Comparison of ENCODE assay signal across 1 cellular context in genomic region chr22:18001040-18001893, GRCh38.
TF ChIP-seq lines count a peak whose summit lies in the region.

No MANE protein-coding gene starts in this region.

TF ChIP-seq in HEK293, 187 proteins besides CTCF, POLR2A, EP300 and RAD21 (continued from another document and continues in another):
- TF ChIP-seq KLF1 (tag by site-specific recombination; IDR thresholded peaks at IDR 0.05) (peak; percentile 91), ZNF660 (tag by site-specific recombination; IDR thresholded peaks at IDR 0.05) (0 out of 2 replicates have a peak, but pooled peaks have one; percentile 72), YY2 (tag by site-specific recombination; IDR thresholded peaks at IDR 0.05) (peak; percentile 27; the same call in 1 of the 2 replicates), GLIS1 (tag by site-specific recombination; IDR thresholded peaks at IDR 0.05) (0 out of 2 replicates have a peak, but pooled peaks have one; percentile 23), PBX3 (CRISPR knock-in tag; IDR thresholded peaks at IDR 0.05) (0 out of 2 replicates have a peak, but pooled peaks have one; percentile 31), SCRT1 (tag by site-specific recombination; IDR thresholded peaks at IDR 0.05; ENCODE audit: borderline replicate concordance) (no peak), SCRT2 (tag by site-specific recombination; IDR thresholded peaks at IDR 0.05) (peak; percentile 41; the same call in 1 of the 2 replicates), ZNF629 (tag by site-specific recombination; IDR thresholded peaks at IDR 0.05) (peak; percentile 66), ZNF518A (tag by site-specific recombination; conservative IDR thresholded peaks at IDR 0.05; ENCODE audit: low read depth) (no peak), FEZF1 (tag by site-specific recombination; IDR thresholded peaks at IDR 0.05) (0 out of 2 replicates have a peak, but pooled peaks have one; percentile 12), ZBTB6 (tag by site-specific recombination; IDR thresholded peaks at IDR 0.05) (no peak), OSR2 (tag by site-specific recombination; IDR thresholded peaks at IDR 0.05) (0 out of 2 replicates have a peak, but pooled peaks have one; percentile 34), ZEB2 (tag by site-specific recombination; IDR thresholded peaks at IDR 0.05) (peak; percentile 66), BCL6B (tag by site-specific recombination; IDR thresholded peaks at IDR 0.05) (no peak), ZNF521 (tag by site-specific recombination; IDR thresholded peaks at IDR 0.05) (no peak), ZNF133 (tag by site-specific recombination; IDR thresholded peaks at IDR 0.05) (no peak), ZNF18 (tag by site-specific recombination; IDR thresholded peaks at IDR 0.05) (0 out of 2 replicates have a peak, but pooled peaks have one; percentile 8), ZNF10 (tag by site-specific recombination; IDR thresholded peaks at IDR 0.05) (no peak), ZNF302 (tag by site-specific recombination; IDR thresholded peaks at IDR 0.05; ENCODE audit: low read depth) (no peak), ZNF423 (tag by site-specific recombination; IDR thresholded peaks at IDR 0.05) (no peak), HIC1 (tag by site-specific recombination; IDR thresholded peaks at IDR 0.05) (peak; percentile 92), IKZF3 (tag by site-specific recombination; IDR thresholded peaks at IDR 0.05) (0 out of 2 replicates have a peak, but pooled peaks have one; percentile 6), ZXDB (tag by site-specific recombination; IDR thresholded peaks at IDR 0.05) (peak; percentile 87), WT1 (tag by site-specific recombination; IDR thresholded peaks at IDR 0.05) (no peak), SP7 (tag by site-specific recombination; IDR thresholded peaks at IDR 0.05) (peak; percentile 81; the same call in 1 of the 2 replicates), GFI1B (tag by site-specific recombination; IDR thresholded peaks at IDR 0.05) (no peak), ZNF174 (tag by site-specific recombination; IDR thresholded peaks at IDR 0.05) (no peak), ZNF600 (tag by site-specific recombination; IDR thresholded peaks at IDR 0.05) (peak; percentile 94), ZNF830 (tag by site-specific recombination; IDR thresholded peaks at IDR 0.05; ENCODE audit: low read depth) (no peak), ZNF777 (tag by site-specific recombination; IDR thresholded peaks at IDR 0.05; ENCODE audit: borderline replicate concordance) (no peak), ZNF558 (tag by site-specific recombination; IDR thresholded peaks at IDR 0.05) (no peak), TCF7L2 (IDR thresholded peaks at IDR 0.05; ENCODE audit: borderline replicate concordance, low read depth, low read length) (peak; percentile 63), OVOL3 (tag by site-specific recombination; IDR thresholded peaks at IDR 0.05) (0 out of 2 replicates have a peak, but pooled peaks have one; percentile 39), PRDM2 (tag by site-specific recombination; IDR thresholded peaks at IDR 0.05; ENCODE audit: borderline replicate concordance) (no peak), ZNF776 (tag by site-specific recombination; IDR thresholded peaks at IDR 0.05; ENCODE audit: borderline replicate concordance) (no peak), ZNF2 (tag by site-specific recombination; IDR thresholded peaks at IDR 0.05) (peak; percentile 81; the same call in 1 of the 2 replicates), SP2 (tag by site-specific recombination; IDR thresholded peaks at IDR 0.05) (peak; percentile 89), AEBP2 (tag by site-specific recombination; IDR thresholded peaks at IDR 0.05; ENCODE audit: borderline replicate concordance) (no peak), ZNF510 (tag by site-specific recombination; IDR thresholded peaks at IDR 0.05; ENCODE audit: insufficient replicate concordance) (no peak), ZNF677 (tag by site-specific recombination; IDR thresholded peaks at IDR 0.05) (no peak), ZNF354C (tag by site-specific recombination; IDR thresholded peaks at IDR 0.05; ENCODE audit: borderline replicate concordance, low read depth) (no peak), ZNF571 (tag by site-specific recombination; IDR thresholded peaks at IDR 0.05) (no peak), ZNF366 (tag by site-specific recombination; conservative IDR thresholded peaks at IDR 0.05) (peak; percentile 83; the same call in 1 of the 2 replicates)
